In the genomic region with DNA sequence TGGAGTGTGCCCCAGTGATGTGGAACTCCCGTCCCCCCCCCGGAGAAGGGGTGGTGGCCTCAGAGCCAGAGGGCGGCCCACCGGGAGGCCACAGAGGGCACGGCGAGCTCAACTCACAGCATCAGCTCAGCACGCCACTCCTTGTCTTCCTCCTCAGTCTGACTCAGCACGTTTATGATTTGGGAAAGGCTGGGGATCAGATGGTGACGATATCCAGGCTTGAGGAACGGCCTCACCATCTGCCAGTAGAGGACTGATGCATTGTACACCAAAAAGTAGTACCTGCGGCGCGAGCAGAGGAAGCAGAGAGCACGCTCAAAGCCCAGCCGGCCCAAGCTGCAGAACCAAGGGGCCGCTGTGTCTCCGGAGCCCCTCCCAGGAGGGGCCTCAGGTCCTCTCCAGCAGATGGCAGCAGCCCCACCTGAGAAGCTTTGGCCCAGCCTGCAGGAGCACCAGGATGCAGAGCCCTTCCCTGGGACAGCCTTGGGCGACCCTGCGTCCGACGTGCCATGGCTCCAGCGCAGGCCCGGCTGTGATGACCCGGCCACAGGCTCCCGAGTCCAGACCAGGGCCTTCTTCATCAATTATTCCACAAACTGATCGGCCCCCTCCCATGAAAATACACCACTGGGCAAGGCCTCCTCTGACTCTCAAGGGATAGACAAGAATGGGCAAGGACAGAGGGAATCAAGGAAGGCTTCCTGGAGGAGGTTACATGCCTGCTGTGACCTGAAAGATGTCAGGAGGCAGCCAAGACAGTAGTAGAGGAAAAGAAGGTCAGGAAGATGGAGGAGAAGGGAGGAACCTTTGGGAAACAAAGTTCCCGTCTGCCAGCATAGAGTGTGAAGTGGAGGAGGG, we compare ENCODE assay signal across 11 cellular contexts. TPM values are rescaled to one million over a fixed set of nuclear protein-coding genes. Genes with fewer than 3 reads are reported as not detected.
A peak's percentile ranks its signal among the peaks of the same experiment; 100 is the strongest.
DNase-seq lines count a peak whose midpoint lies in the region; ATAC-seq and TF ChIP-seq lines count a peak whose summit lies in the region.
"Had no signal": no experiment of that assay in that cellular context is flagged by ENCODE, and none has a peak within 500 bp of the region (broad histone marks: within the 10 kb centered on the region; RNA-seq: fewer than 3 reads in every experiment).

No MANE protein-coding gene starts in this region.

- H3K36me3 ChIP-seq in spleen: no peaks in the 10 kb centered on the region
- H3K36me3 ChIP-seq: SJSA1 had no signal

- H3K27ac ChIP-seq in spleen: no peak overlapping the region
- H3K27ac ChIP-seq: coronary artery, SJSA1 had no signal

- peak; percentile 33 to 38 for DNase-seq in activated T-cell treated with anti-CD3 and anti-CD28 coated beads, Interleukin-2, amount 50 U/mL, for 72 hours
- DNase-seq in activated T-cell treated with anti-CD3 and anti-CD28 coated beads for 4 hours (no peak), LNCaP clone FGC (ENCODE audit: low read depth) (no peak), ecto neural progenitor cell (ENCODE audit: low spot score) (peak; percentile 70), spleen (peak; percentile 76), NCI-H2107 (lab: John Stamatoyannopoulos, UW) (no peak), mucosa of gallbladder (ENCODE audit: low spot score) (no peak)

- peaks cover 6% of the 10 kb centered on the region for H3K4me1 Mint-ChIP-seq in activated T-cell treated with anti-CD3 and anti-CD28 coated beads, Interleukin-2, amount 50 U/mL, for 72 hours (ENCODE audit: low read depth)

- 39 to 58% (median 49%) methylated on average over 15 to 27 of the region's 27 CpGs for WGBS in spleen, 5 donors

- no peaks in the 10 kb centered on the region for H3K36me3 Mint-ChIP-seq in activated T-cell treated with anti-CD3 and anti-CD28 coated beads, Interleukin-2, amount 50 U/mL, for 72 hours (ENCODE audit: insufficient read depth in 2 of 2)
- H3K36me3 Mint-ChIP-seq: mesothelial cell of epicardium had no signal

- intact Hi-C loops in spleen (cut with DNase I; ENCODE audit: low total_unique reads): loop anchor here (10.0 kb wide), 1 partner anchor 186 kb away; no protein-coding TSS in a partner anchor

- TF ChIP-seq CTCF in LNCaP clone FGC (IDR thresholded peaks at IDR 0.05; ENCODE audit: control insufficient read depth, extremely low read depth, insufficient read depth) (peak; percentile 27), spleen (IDR thresholded peaks at IDR 0.05 in 8 of 11, conservative IDR thresholded peaks at IDR 0.05 in 3 of 11) (peak in 7 of 11 experiments; percentile 13 to 48 (median 20))

- peaks cover 0 to 68% (median 38%) of the 10 kb centered on the region in 7 donors for H3K27me3 ChIP-seq in spleen (replicated peaks in 1 of 7)

- peak; percentile 38 to 58 for ATAC-seq in activated T-cell treated with anti-CD3 and anti-CD28 coated beads, Interleukin-2, amount 50 U/mL, for 72 hours (replicated peaks in 1 of 2)
- ATAC-seq in GM18858 (IDR thresholded peaks at IDR 0.05; ENCODE audit: unreplicated experiment): no peak

- no peak overlapping the region for H3K4me3 Mint-ChIP-seq in activated T-cell treated with anti-CD3 and anti-CD28 coated beads, Interleukin-2, amount 50 U/mL, for 72 hours
- H3K4me3 Mint-ChIP-seq: mesothelial cell of epicardium had no signal

- H3K9me3 ChIP-seq in spleen: no peaks in the 10 kb centered on the region
- H3K9me3 ChIP-seq: SJSA1 had no signal

- H3K4me3 ChIP-seq in LNCaP clone FGC (ENCODE audit: low read depth, low read length) (no peak overlapping the region), spleen (no peak overlapping the region)
- H3K4me3 ChIP-seq: coronary artery, SJSA1 had no signal

- peaks cover 8 to 32% (median 19%) of the 10 kb centered on the region in 6 donors for H3K4me1 ChIP-seq in spleen
- H3K4me1 ChIP-seq: SJSA1 had no signal

- peaks cover 46% of the 10 kb centered on the region for H3K27me3 Mint-ChIP-seq in activated T-cell treated with anti-CD3 and anti-CD28 coated beads, Interleukin-2, amount 50 U/mL, for 72 hours (ENCODE audit: low read depth)

- no peak for TF ChIP-seq POLR2A in spleen (IDR thresholded peaks at IDR 0.05)

- H3K27ac Mint-ChIP-seq in activated T-cell treated with anti-CD3 and anti-CD28 coated beads, Interleukin-2, amount 50 U/mL, for 72 hours: no peak overlapping the region
- H3K27ac Mint-ChIP-seq: mesothelial cell of epicardium had no signal

- H3K9me3 Mint-ChIP-seq in activated T-cell treated with anti-CD3 and anti-CD28 coated beads, Interleukin-2, amount 50 U/mL, for 72 hours: no peaks in the 10 kb centered on the region
- H3K9me3 Mint-ChIP-seq: mesothelial cell of epicardium had no signal

RNA-seq across cellular contexts. Expression of a gene that starts 3.7 kb away (rescaled TPM):
- total RNA-seq in activated T-cell treated with anti-CD3 and anti-CD28 coated beads, Interleukin-2, amount 50 U/mL, for 72 hours: under 1 TPM; 0.16 to 0.26 TPM
- total RNA-seq in spleen: 1 to 10 TPM in 1 of 7 donors, under 1 TPM in 5, not detected in 1; 0.09 to 1.1 (median 0.45) TPM
- under 1 TPM in 2 of 3 donors, not detected in 1; 0.03 to 0.08 TPM for polyA plus RNA-seq in spleen
- 1.0 TPM for total RNA-seq in mucosa of gallbladder

Comparison
In these comparisons a context has a peak if more than half of its experiments do, and no peak if none do; other contexts are left out.
1. DNase-seq: peak in activated T-cell treated with anti-CD3 and anti-CD28 coated beads, Interleukin-2, amount 50 U/mL, for 72 hours (2 of 2), ecto neural progenitor cell (single experiment) and spleen (single experiment); none in activated T-cell treated with anti-CD3 and anti-CD28 coated beads for 4 hours (single experiment), LNCaP clone FGC (single experiment), NCI-H2107 (single experiment) and mucosa of gallbladder (single experiment).